Comparison of ENCODE assay signal across 28 cellular contexts in the genomic region with DNA sequence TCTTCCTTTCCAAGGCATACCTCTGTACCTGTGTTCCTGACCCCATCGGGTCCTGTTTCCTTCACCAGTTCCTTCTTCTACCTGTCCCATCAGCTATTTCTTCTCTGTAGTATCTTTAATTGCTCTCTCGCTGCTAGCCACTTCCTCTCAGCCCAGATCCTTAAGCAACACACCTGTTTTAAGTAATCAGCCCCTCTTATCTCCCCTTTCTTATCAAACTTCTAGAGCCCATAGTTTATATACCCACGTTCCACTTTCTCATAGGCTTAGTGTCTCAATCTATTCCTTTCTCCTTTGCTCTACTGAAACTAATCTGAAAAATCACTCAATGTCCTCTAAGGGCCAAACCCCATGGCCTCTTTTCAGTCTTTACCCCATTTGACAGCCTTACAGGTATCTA.
DNase-seq lines count a peak whose midpoint lies in the region; ATAC-seq, FAIRE-seq and TF ChIP-seq lines count a peak whose summit lies in the region.
"Had no signal": no experiment of that assay in that cellular context is flagged by ENCODE, and none has a peak within 500 bp of the region (broad histone marks: within the 10 kb centered on the region; RNA-seq: fewer than 3 reads in every experiment).

No MANE protein-coding gene starts in this region.

- no peaks in the 10 kb centered on the region for H3K9me2 ChIP-seq in PC-9 (ENCODE audit: insufficient read depth)

- no peaks in the 10 kb centered on the region for H3K9me3 Mint-ChIP-seq in endodermal cell
- no peaks in the 10 kb centered on the region for H3K9me3 Mint-ChIP-seq in activated CD4-positive, alpha-beta memory T cell treated with anti-CD3 and anti-CD28 coated beads, Interleukin-2, amount 10 ng/mL, durations not matched to agents 7 days and 5 days
- peaks cover 0 to 2% (median 0%) of the 10 kb centered on the region in 11 donors for H3K9me3 Mint-ChIP-seq in naive thymus-derived CD4-positive, alpha-beta T cell
- H3K9me3 Mint-ChIP-seq: CD14-positive monocyte; CD4-positive, alpha-beta memory T cell; CD4-positive, CD25-positive, alpha-beta regulatory T cell; CD8-positive, alpha-beta memory T cell had no signal

- H3K27me3 ChIP-seq in PC-9 (ENCODE audit: insufficient read depth, low read depth) (no peaks in the 10 kb centered on the region), endodermal cell (ENCODE audit: control insufficient read depth, insufficient read depth, low read length, poor library complexity, severe bottlenecking) (peaks cover 15% of the 10 kb centered on the region), small intestine (ENCODE audit: control insufficient read depth in 2 of 2, insufficient read depth in 2 of 2, low read length in 2 of 2) (no peaks in the 10 kb centered on the region)
- H3K27me3 ChIP-seq in naive thymus-derived CD4-positive, alpha-beta T cell (ENCODE audit: control insufficient read depth in 2 of 2, insufficient read depth in 2 of 2, low read length in 2 of 2) = no peaks in the 10 kb centered on the region
- H3K27me3 ChIP-seq: BE2C, BLaER1 had no signal

- H3K4me3 ChIP-seq in PC-9 = no peak overlapping the region
- no peak overlapping the region for H3K4me3 ChIP-seq in endodermal cell (ENCODE audit: low read length)
- H3K4me3 ChIP-seq in small intestine (ENCODE audit: low read depth in 1 of 2, low read length in 2 of 2) = no peak overlapping the region
- no peak overlapping the region for H3K4me3 ChIP-seq in naive thymus-derived CD4-positive, alpha-beta T cell (ENCODE audit: low read length)
- H3K4me3 ChIP-seq: BLaER1, GM12878 had no signal

- no peak for ATAC-seq in HG02588 (IDR thresholded peaks at IDR 0.05; ENCODE audit: unreplicated experiment)
- ATAC-seq in naive thymus-derived CD4-positive, alpha-beta T cell = no peak
- ATAC-seq: GM12878 had no signal

- peak overlapping the region; percentile 8 for H3K9ac ChIP-seq in endodermal cell (ENCODE audit: extremely low read depth, low read length, poor library complexity, severe bottlenecking)
- H3K9ac ChIP-seq: BLaER1 had no signal

- peaks cover 22% of the 10 kb centered on the region for H3K4me1 Mint-ChIP-seq in endodermal cell
- peaks cover 9% of the 10 kb centered on the region for H3K4me1 Mint-ChIP-seq in activated CD4-positive, alpha-beta memory T cell treated with anti-CD3 and anti-CD28 coated beads, Interleukin-2, amount 10 ng/mL, durations not matched to agents 7 days and 5 days
- peaks cover 0 to 8% (median 5%) of the 10 kb centered on the region in 7 donors for H3K4me1 Mint-ChIP-seq in naive thymus-derived CD4-positive, alpha-beta T cell

- no peak overlapping the region for H2AFZ ChIP-seq in PC-9

- TF ChIP-seq CTCF in PC-9 (conservative IDR thresholded peaks at IDR 0.05) (no peak), endodermal cell (conservative IDR thresholded peaks at IDR 0.05) (no peak)

- peak overlapping the region; percentile 30; the same call in 1 of the 2 replicates for H3K4me2 ChIP-seq in PC-9
- H3K4me2 ChIP-seq: BLaER1 had no signal

- H3K4me3 Mint-ChIP-seq in endodermal cell = no peak overlapping the region
- no peak overlapping the region for H3K4me3 Mint-ChIP-seq in activated CD4-positive, alpha-beta memory T cell treated with anti-CD3 and anti-CD28 coated beads, Interleukin-2, amount 10 ng/mL, durations not matched to agents 7 days and 5 days
- H3K4me3 Mint-ChIP-seq in naive thymus-derived CD4-positive, alpha-beta T cell = no peak overlapping the region
- H3K4me3 Mint-ChIP-seq: CD14-positive monocyte; CD4-positive, alpha-beta memory T cell; CD4-positive, CD25-positive, alpha-beta regulatory T cell; CD8-positive, alpha-beta memory T cell had no signal

- no peak for DNase-seq in PC-9
- DNase-seq in endodermal cell = no peak
- peak; percentile 54 for DNase-seq in small intestine
- no peak for DNase-seq in GM19238 (ENCODE audit: insufficient read length, low spot score)
- DNase-seq in activated CD4-positive, alpha-beta memory T cell treated with anti-CD3 and anti-CD28 coated beads, Interleukin-2, amount 10 ng/mL, durations not matched to agents 7 days and 5 days = no peak
- DNase-seq in naive thymus-derived CD4-positive, alpha-beta T cell = no peak
- DNase-seq: 8988T; ACHN; BE2C; C1 segment of cervical spinal cord; CD4-positive, alpha-beta memory T cell; CD4-positive, CD25-positive, alpha-beta regulatory T cell; CD8-positive, alpha-beta memory T cell; COR-L47; DMS 273 treated with DMSO at 0.1 percent for 48 hours; DMS153; DMS53; DMS79; DND-41; EL; GDM1 had no signal

- FAIRE-seq in small intestine (lab: Jason Lieb, UNC) = no peak
- FAIRE-seq: A204.1, GM12878, GM18507, GM19239 had no signal

- peaks cover 16% of the 10 kb centered on the region for H3K27me3 Mint-ChIP-seq in endodermal cell (ENCODE audit: insufficient read depth)
- no peaks in the 10 kb centered on the region for H3K27me3 Mint-ChIP-seq in activated CD4-positive, alpha-beta memory T cell treated with anti-CD3 and anti-CD28 coated beads, Interleukin-2, amount 10 ng/mL, durations not matched to agents 7 days and 5 days
- H3K27me3 Mint-ChIP-seq in naive thymus-derived CD4-positive, alpha-beta T cell = no peaks in the 10 kb centered on the region
- H3K27me3 Mint-ChIP-seq: CD4-positive, alpha-beta memory T cell; CD4-positive, CD25-positive, alpha-beta regulatory T cell; CD8-positive, alpha-beta memory T cell had no signal

- H3F3A ChIP-seq in PC-9 (ENCODE audit: insufficient read depth, low read depth) = peaks cover 16% of the 10 kb centered on the region

- WGBS in endodermal cell (ENCODE audit: insufficient coverage in 1 of 2, insufficient read length in 1 of 2), 2 experiments = 59 to 71% methylated on average over 3 of the region's 3 CpGs
- WGBS in small intestine, 3 donors = 24 to 54% (median 36%) methylated on average over 3 of the region's 3 CpGs

- no peaks in the 10 kb centered on the region for H3K9me3 ChIP-seq in PC-9 (ENCODE audit: insufficient read depth, low read depth)
- H3K9me3 ChIP-seq in endodermal cell (ENCODE audit: control insufficient read depth, low read length) = no peaks in the 10 kb centered on the region
- no peaks in the 10 kb centered on the region for H3K9me3 ChIP-seq in small intestine (ENCODE audit: control insufficient read depth, low read depth)
- H3K9me3 ChIP-seq in naive thymus-derived CD4-positive, alpha-beta T cell (ENCODE audit: control insufficient read depth in 2 of 3, low read length in 3 of 3) = no peaks in the 10 kb centered on the region
- H3K9me3 ChIP-seq: BE2C had no signal

- no TSS peak for BruUV-seq in PC-9 (replicated peaks; lab: Mats Ljungman, UMichigan)

- no peaks in the 10 kb centered on the region for H3K79me2 ChIP-seq in PC-9 (ENCODE audit: low read depth)

- CTCF ChIA-PET in PC-9 (lab: Charles Lee) = no interaction called here
- CTCF ChIA-PET in activated CD4-positive, alpha-beta memory T cell treated with anti-CD3 and anti-CD28 coated beads, Interleukin-2, amount 10 ng/mL, durations not matched to agents 7 days and 5 days (lab: Charles Lee) = no interaction called here
- CTCF ChIA-PET in naive thymus-derived CD4-positive, alpha-beta T cell (lab: Charles Lee) = no interaction called here

- H3K36me3 Mint-ChIP-seq in endodermal cell (ENCODE audit: low read depth) = no peaks in the 10 kb centered on the region
- no peaks in the 10 kb centered on the region for H3K36me3 Mint-ChIP-seq in activated CD4-positive, alpha-beta memory T cell treated with anti-CD3 and anti-CD28 coated beads, Interleukin-2, amount 10 ng/mL, durations not matched to agents 7 days and 5 days (ENCODE audit: low read depth)
- H3K36me3 Mint-ChIP-seq in naive thymus-derived CD4-positive, alpha-beta T cell = peaks cover 0 to 22% (median 21%) of the 10 kb centered on the region in 5 donors
- H3K36me3 Mint-ChIP-seq: CD14-positive monocyte had no signal

- POLR2A ChIA-PET in PC-9 (lab: Charles Lee; ENCODE audit: unreplicated experiment) = no interaction called here
- POLR2A ChIA-PET in activated CD4-positive, alpha-beta memory T cell treated with anti-CD3 and anti-CD28 coated beads, Interleukin-2, amount 10 ng/mL, durations not matched to agents 7 days and 5 days (lab: Charles Lee) = no interaction called here
- POLR2A ChIA-PET in naive thymus-derived CD4-positive, alpha-beta T cell (lab: Charles Lee) = no interaction called here

- intact Hi-C loops in PC-9 (cut with micrococcal nuclease; ENCODE audit: unreplicated experiment) = no loop called here
- intact Hi-C loops in naive thymus-derived CD4-positive, alpha-beta T cell (cut with micrococcal nuclease) = no loop called here

- H3K27ac ChIP-seq in PC-9 (no peak overlapping the region), endodermal cell (ENCODE audit: low read depth, low read length) (no peak overlapping the region), small intestine (ENCODE audit: low read depth in 1 of 2, low read length in 1 of 2) (no peak overlapping the region)
- H3K27ac ChIP-seq in naive thymus-derived CD4-positive, alpha-beta T cell (ENCODE audit: low read depth, low read length) = no peak overlapping the region
- H3K27ac ChIP-seq: BLaER1 had no signal

- H4K20me1 ChIP-seq in PC-9 (ENCODE audit: insufficient read depth) = no peaks in the 10 kb centered on the region
- H4K20me1 ChIP-seq: BLaER1 had no signal

- H3K27ac Mint-ChIP-seq in endodermal cell = no peak overlapping the region
- H3K27ac Mint-ChIP-seq in activated CD4-positive, alpha-beta memory T cell treated with anti-CD3 and anti-CD28 coated beads, Interleukin-2, amount 10 ng/mL, durations not matched to agents 7 days and 5 days = no peak overlapping the region
- H3K27ac Mint-ChIP-seq in naive thymus-derived CD4-positive, alpha-beta T cell = no peak overlapping the region
- H3K27ac Mint-ChIP-seq: CD14-positive monocyte; CD4-positive, alpha-beta memory T cell; CD4-positive, CD25-positive, alpha-beta regulatory T cell; CD8-positive, alpha-beta memory T cell had no signal

- H3K4me1 ChIP-seq in PC-9 (replicated peaks; ENCODE audit: insufficient read depth) = peaks cover 27% of the 10 kb centered on the region
- H3K4me1 ChIP-seq in endodermal cell (ENCODE audit: control insufficient read depth, insufficient read depth, low read length) = peaks cover 9% of the 10 kb centered on the region
- H3K4me1 ChIP-seq in small intestine (ENCODE audit: control insufficient read depth in 2 of 2, insufficient read depth in 1 of 2, low read depth in 1 of 2, low read length in 1 of 2) = peaks cover 3 to 8% of the 10 kb centered on the region in 2 donors
- peaks cover 0 to 4% of the 10 kb centered on the region in 2 donors for H3K4me1 ChIP-seq in naive thymus-derived CD4-positive, alpha-beta T cell (ENCODE audit: control insufficient read depth in 2 of 2, insufficient read depth in 2 of 2, low read length in 2 of 2)
- H3K4me1 ChIP-seq: BLaER1 had no signal

- no peaks in the 10 kb centered on the region for H3K36me3 ChIP-seq in PC-9 (ENCODE audit: low read depth)
- no peaks in the 10 kb centered on the region for H3K36me3 ChIP-seq in endodermal cell (ENCODE audit: control insufficient read depth, insufficient read depth, low read length)
- H3K36me3 ChIP-seq in small intestine (ENCODE audit: control insufficient read depth in 2 of 2, insufficient read depth in 2 of 2, low read length in 2 of 2) = no peaks in the 10 kb centered on the region
- no peaks in the 10 kb centered on the region for H3K36me3 ChIP-seq in naive thymus-derived CD4-positive, alpha-beta T cell (ENCODE audit: control insufficient read depth in 2 of 3, insufficient read depth in 3 of 3, low read length in 3 of 3)
- H3K36me3 ChIP-seq: BE2C, BLaER1 had no signal
